In genomic region chr6:36985384-36985962, GRCh38 we compare ENCODE assay signal across 3 cellular contexts.
TF ChIP-seq lines count a peak whose summit lies in the region.

No MANE protein-coding gene starts in this region.

TF ChIP-seq in A549, 52 proteins besides CTCF, POLR2A, EP300 and RAD21 (continued from another document):
- TF ChIP-seq, protein P1, sequence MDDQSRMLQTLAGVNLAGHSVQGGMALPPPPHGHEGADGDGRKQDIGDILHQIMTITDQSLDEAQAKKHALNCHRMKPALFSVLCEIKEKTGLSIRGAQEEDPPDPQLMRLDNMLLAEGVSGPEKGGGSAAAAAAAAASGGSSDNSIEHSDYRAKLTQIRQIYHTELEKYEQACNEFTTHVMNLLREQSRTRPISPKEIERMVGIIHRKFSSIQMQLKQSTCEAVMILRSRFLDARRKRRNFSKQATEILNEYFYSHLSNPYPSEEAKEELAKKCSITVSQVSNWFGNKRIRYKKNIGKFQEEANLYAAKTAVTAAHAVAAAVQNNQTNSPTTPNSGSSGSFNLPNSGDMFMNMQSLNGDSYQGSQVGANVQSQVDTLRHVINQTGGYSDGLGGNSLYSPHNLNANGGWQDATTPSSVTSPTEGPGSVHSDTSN (IDR thresholded peaks at IDR 0.05), result no peak
- no peak for TF ChIP-seq POLR2AphosphoS2 (conservative IDR thresholded peaks at IDR 0.05; ENCODE audit: low read length)
- TF ChIP-seq RFX5 (IDR thresholded peaks at IDR 0.05), result no peak
- no peak for TF ChIP-seq EHMT2 (IDR thresholded peaks at IDR 0.05; ENCODE audit: low read depth)
- TF ChIP-seq CHD4 (IDR thresholded peaks at IDR 0.05; ENCODE audit: borderline replicate concordance), result no peak
- no peak for TF ChIP-seq EHF (CRISPR knock-in tag; IDR thresholded peaks at IDR 0.05)
- TF ChIP-seq ZSCAN20 (CRISPR knock-in tag; IDR thresholded peaks at IDR 0.05), result no peak
- no peak for TF ChIP-seq TFCP2L1 (CRISPR knock-in tag; IDR thresholded peaks at IDR 0.05)
- no peak for TF ChIP-seq NPAS2 (CRISPR knock-in tag; IDR thresholded peaks at IDR 0.05; ENCODE audit: borderline replicate concordance)
- TF ChIP-seq HOXB5 (CRISPR knock-in tag; IDR thresholded peaks at IDR 0.05), result no peak
- no peak for TF ChIP-seq HMGXB4 (CRISPR knock-in tag; IDR thresholded peaks at IDR 0.05; ENCODE audit: borderline replicate concordance)
- no peak for TF ChIP-seq HOXA7 (CRISPR knock-in tag; IDR thresholded peaks at IDR 0.05)
- TF ChIP-seq ESRRA (IDR thresholded peaks at IDR 0.05; ENCODE audit: borderline replicate concordance, low read length), result no peak
TF ChIP-seq in A549: peak in this region for 0.

TF ChIP-seq in WTC11, 78 proteins besides CTCF, POLR2A, EP300 and RAD21 (continued from another document and continues in another):
- TF ChIP-seq, protein P2, sequence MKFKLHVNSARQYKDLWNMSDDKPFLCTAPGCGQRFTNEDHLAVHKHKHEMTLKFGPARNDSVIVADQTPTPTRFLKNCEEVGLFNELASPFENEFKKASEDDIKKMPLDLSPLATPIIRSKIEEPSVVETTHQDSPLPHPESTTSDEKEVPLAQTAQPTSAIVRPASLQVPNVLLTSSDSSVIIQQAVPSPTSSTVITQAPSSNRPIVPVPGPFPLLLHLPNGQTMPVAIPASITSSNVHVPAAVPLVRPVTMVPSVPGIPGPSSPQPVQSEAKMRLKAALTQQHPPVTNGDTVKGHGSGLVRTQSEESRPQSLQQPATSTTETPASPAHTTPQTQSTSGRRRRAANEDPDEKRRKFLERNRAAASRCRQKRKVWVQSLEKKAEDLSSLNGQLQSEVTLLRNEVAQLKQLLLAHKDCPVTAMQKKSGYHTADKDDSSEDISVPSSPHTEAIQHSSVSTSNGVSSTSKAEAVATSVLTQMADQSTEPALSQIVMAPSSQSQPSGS (CRISPR knock-in tag; IDR thresholded peaks at IDR 0.05; ENCODE audit: borderline replicate concordance, low read depth), result no peak
- TF ChIP-seq ZNF219 (CRISPR knock-in tag; IDR thresholded peaks at IDR 0.05; ENCODE audit: borderline replicate concordance) (no peak), AFF4 (CRISPR knock-in tag; IDR thresholded peaks at IDR 0.05; ENCODE audit: borderline replicate concordance) (no peak), CREB1 (CRISPR knock-in tag; IDR thresholded peaks at IDR 0.05) (no peak), PREB (CRISPR knock-in tag; IDR thresholded peaks at IDR 0.05; ENCODE audit: borderline replicate concordance) (no peak), TEAD1 (CRISPR knock-in tag; IDR thresholded peaks at IDR 0.05) (no peak), HMGXB4 (CRISPR knock-in tag; IDR thresholded peaks at IDR 0.05) (no peak), PRRX2 (CRISPR knock-in tag; IDR thresholded peaks at IDR 0.05) (no peak), MXD4 (CRISPR knock-in tag; IDR thresholded peaks at IDR 0.05; ENCODE audit: borderline replicate concordance) (no peak), RORB (CRISPR knock-in tag; IDR thresholded peaks at IDR 0.05) (no peak), ZNF425 (CRISPR knock-in tag; conservative IDR thresholded peaks at IDR 0.05) (no peak), CBFB (CRISPR knock-in tag; IDR thresholded peaks at IDR 0.05; ENCODE audit: low read depth) (no peak), JAZF1 (CRISPR knock-in tag; IDR thresholded peaks at IDR 0.05) (no peak)

TF ChIP-seq in liver, 16 proteins besides CTCF, POLR2A, EP300 and RAD21 (continued from another document):
- TF ChIP-seq, protein P3, sequence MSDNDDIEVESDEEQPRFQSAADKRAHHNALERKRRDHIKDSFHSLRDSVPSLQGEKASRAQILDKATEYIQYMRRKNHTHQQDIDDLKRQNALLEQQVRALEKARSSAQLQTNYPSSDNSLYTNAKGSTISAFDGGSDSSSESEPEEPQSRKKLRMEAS (IDR thresholded peaks at IDR 0.05), result no peak
- TF ChIP-seq TAF1 (conservative IDR thresholded peaks at IDR 0.05) (no peak), GABPA (IDR thresholded peaks at IDR 0.05 in 1 of 2, conservative IDR thresholded peaks at IDR 0.05 in 1 of 2) (no peak), FOXA1 (IDR thresholded peaks at IDR 0.05) (no peak), FOXA2 (IDR thresholded peaks at IDR 0.05) (no peak), EGR1 (IDR thresholded peaks at IDR 0.05; ENCODE audit: low read depth in 2 of 2) (no peak), YY1 (IDR thresholded peaks at IDR 0.05) (no peak), JUND (IDR thresholded peaks at IDR 0.05) (no peak)
- TF ChIP-seq, protein P4, sequence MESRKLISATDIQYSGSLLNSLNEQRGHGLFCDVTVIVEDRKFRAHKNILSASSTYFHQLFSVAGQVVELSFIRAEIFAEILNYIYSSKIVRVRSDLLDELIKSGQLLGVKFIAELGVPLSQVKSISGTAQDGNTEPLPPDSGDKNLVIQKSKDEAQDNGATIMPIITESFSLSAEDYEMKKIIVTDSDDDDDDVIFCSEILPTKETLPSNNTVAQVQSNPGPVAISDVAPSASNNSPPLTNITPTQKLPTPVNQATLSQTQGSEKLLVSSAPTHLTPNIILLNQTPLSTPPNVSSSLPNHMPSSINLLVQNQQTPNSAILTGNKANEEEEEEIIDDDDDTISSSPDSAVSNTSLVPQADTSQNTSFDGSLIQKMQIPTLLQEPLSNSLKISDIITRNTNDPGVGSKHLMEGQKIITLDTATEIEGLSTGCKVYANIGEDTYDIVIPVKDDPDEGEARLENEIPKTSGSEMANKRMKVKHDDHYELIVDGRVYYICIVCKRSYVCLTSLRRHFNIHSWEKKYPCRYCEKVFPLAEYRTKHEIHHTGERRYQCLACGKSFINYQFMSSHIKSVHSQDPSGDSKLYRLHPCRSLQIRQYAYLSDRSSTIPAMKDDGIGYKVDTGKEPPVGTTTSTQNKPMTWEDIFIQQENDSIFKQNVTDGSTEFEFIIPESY (IDR thresholded peaks at IDR 0.05), result no peak
- TF ChIP-seq, protein P5, sequence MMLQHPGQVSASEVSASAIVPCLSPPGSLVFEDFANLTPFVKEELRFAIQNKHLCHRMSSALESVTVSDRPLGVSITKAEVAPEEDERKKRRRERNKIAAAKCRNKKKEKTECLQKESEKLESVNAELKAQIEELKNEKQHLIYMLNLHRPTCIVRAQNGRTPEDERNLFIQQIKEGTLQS (IDR thresholded peaks at IDR 0.05), result no peak
